Comparison of ENCODE assay signal across 8 cellular contexts in the genomic region with DNA sequence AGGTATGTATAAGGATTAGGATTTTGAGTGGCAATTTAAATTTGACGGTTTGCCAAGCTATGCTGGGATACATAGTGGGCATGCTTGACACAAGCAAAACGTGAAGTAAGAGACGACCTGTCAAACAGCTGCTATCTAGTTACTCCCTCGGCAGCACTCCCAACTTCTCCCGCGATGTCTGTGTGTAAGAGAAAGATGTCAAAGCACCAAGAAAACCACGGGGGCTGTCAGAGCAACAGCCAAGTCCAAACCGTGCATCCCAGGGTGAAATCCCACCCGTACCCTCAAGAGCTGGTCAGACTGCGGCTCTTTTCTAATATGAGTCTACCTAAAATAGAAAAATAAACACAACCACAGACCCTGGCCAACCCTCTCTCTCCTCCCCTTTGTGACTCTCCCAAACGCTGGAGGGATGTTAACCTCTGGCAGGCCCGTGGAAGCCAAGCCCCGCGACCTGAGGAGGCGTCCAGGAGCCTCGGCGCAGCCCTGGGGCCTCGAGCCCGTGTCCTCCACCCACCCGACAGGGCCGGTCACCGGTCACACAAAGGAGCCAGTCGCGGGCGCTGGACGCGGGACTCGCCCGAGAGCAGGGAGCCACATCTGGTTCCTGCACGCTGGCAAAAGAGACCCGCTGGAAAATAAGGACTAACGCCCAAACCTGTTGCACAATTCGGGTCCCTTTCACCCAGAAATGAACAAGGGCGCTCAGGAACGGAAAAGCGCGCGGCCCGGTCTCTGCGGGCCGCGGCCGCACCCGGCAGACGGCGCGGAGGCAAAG. TPM values are rescaled to one million over a fixed set of nuclear protein-coding genes. Genes with fewer than 3 reads are reported as not detected.
DNase-seq lines count a peak whose midpoint lies in the region; ATAC-seq and TF ChIP-seq lines count a peak whose summit lies in the region.

No MANE protein-coding gene starts in this region.

- peaks cover 3% of the 10 kb centered on the region for H3K36me3 Mint-ChIP-seq in CD8-positive, alpha-beta T cell

- H3K4me1 Mint-ChIP-seq in CD8-positive, alpha-beta T cell (ENCODE audit: low read depth): peaks cover 16% of the 10 kb centered on the region

- no peak overlapping the region for H3K27ac ChIP-seq in CD8-positive, alpha-beta T cell (ENCODE audit: low read depth, low read length)
- H3K27ac ChIP-seq in right atrium auricular region: peak overlapping the region; percentile 86 to 89

- peak overlapping the region; percentile 24 for H3K27ac Mint-ChIP-seq in CD8-positive, alpha-beta T cell

- intact Hi-C loops in CD8-positive, alpha-beta T cell (cut with DNase I, micrococcal nuclease): loop anchor here in 1 of 2 experiments (1.0 to 2.0 kb wide), 2 partner anchors 25 to 44 kb away; no protein-coding TSS in a partner anchor

- no peaks in the 10 kb centered on the region for H3K36me3 ChIP-seq in CD8-positive, alpha-beta T cell (ENCODE audit: insufficient read depth, low read length)
- no peaks in the 10 kb centered on the region for H3K36me3 ChIP-seq in right atrium auricular region

- H3K27me3 Mint-ChIP-seq in CD8-positive, alpha-beta T cell (ENCODE audit: low read depth): peaks cover 34% of the 10 kb centered on the region

- TF ChIP-seq CTCF in CD8-positive, alpha-beta T cell (IDR thresholded peaks at IDR 0.05): no peak
- no peak for TF ChIP-seq CTCF in right atrium auricular region (IDR thresholded peaks at IDR 0.05)

- H3K4me1 ChIP-seq in CD8-positive, alpha-beta T cell (ENCODE audit: insufficient read depth, low read length): peaks cover 10% of the 10 kb centered on the region
- peaks cover 0 to 40% of the 10 kb centered on the region in 2 donors for H3K4me1 ChIP-seq in right atrium auricular region

- POLR2A ChIA-PET in CD8-positive, alpha-beta T cell (lab: Charles Lee): no interaction called here

- H3K9me3 ChIP-seq in CD8-positive, alpha-beta T cell (ENCODE audit: low read length): no peaks in the 10 kb centered on the region
- H3K9me3 ChIP-seq in right atrium auricular region: no peaks in the 10 kb centered on the region

- peak overlapping the region; percentile 47 for H3K4me3 ChIP-seq in CD8-positive, alpha-beta T cell (ENCODE audit: low read depth, low read length)
- H3K4me3 ChIP-seq in right atrium auricular region: peak overlapping the region; percentile 67 to 86

- peak; percentile 8 for ATAC-seq in CD8-positive, alpha-beta T cell
- peak; percentile 35 for ATAC-seq in GM19324 (IDR thresholded peaks at IDR 0.05; ENCODE audit: low FRiP score, unreplicated experiment)
- peak; percentile 46 for ATAC-seq in HG03354 (IDR thresholded peaks at IDR 0.05; ENCODE audit: poor library complexity, severe bottlenecking, unreplicated experiment)

- H3K27me3 ChIP-seq in CD8-positive, alpha-beta T cell (ENCODE audit: insufficient read depth, low read length): peaks cover 6% of the 10 kb centered on the region
- H3K27me3 ChIP-seq in right atrium auricular region: no peaks in the 10 kb centered on the region

- peaks cover 2% of the 10 kb centered on the region for H3K9me3 Mint-ChIP-seq in CD8-positive, alpha-beta T cell

- CTCF ChIA-PET in CD8-positive, alpha-beta T cell (lab: Charles Lee): interaction anchor here (1.7 kb wide), 1 partner anchor 9 kb away, joined by 5 read pairs; no protein-coding TSS in a partner anchor

- DNase-seq in CD8-positive, alpha-beta T cell: peak in 1 of 7 experiments; percentile 9
- DNase-seq in OCI-M1 (lab: John Stamatoyannopoulos, UW): peak; percentile 61
- peak in 44 of 58 donors; percentile 11 to 74 (median 44) for DNase-seq in anterior cingulate cortex (lab: John Stamatoyannopoulos, UW)
- no peak for DNase-seq in right atrium auricular region (ENCODE audit: low spot score)
- DNase-seq in pons (ENCODE audit: low spot score): peak; percentile 73
- DNase-seq in OCI-M2 (lab: John Stamatoyannopoulos, UW; ENCODE audit: unreplicated experiment): no peak

- peak overlapping the region; percentile 82 for H3K4me3 Mint-ChIP-seq in CD8-positive, alpha-beta T cell

RNA-seq across cellular contexts. Expression of a gene that starts 1.0 kb away (rescaled TPM):
- total RNA-seq in CD8-positive, alpha-beta T cell: 1 to 10 TPM; 3.6 to 5.4 TPM
- total RNA-seq in right atrium auricular region: 10 to 100 TPM; 16.5 to 19.7 TPM

Comparison
In these comparisons a context has a peak if more than half of its experiments do, and no peak if none do; other contexts are left out.
1. DNase-seq: peak in OCI-M1 (single experiment), anterior cingulate cortex (44 of 58) and pons (single experiment); none in right atrium auricular region (single experiment) and OCI-M2 (single experiment).
2. Peak in every context shown above with its lines, with median percentiles within 50 percentile points of each other: ATAC-seq.